ENCODE assay signal across 38 cellular contexts in genomic region chr6:163768905-163769304, GRCh38.
"Had no signal": no experiment of that assay in that cellular context is flagged by ENCODE, and none has a peak within 500 bp of the region (broad histone marks: within the 10 kb centered on the region; RNA-seq: fewer than 3 reads in every experiment).

No MANE protein-coding gene starts in this region.

- H3K27me3 ChIP-seq: adrenal gland, ascending aorta, body of pancreas, brain microvascular endothelial cell, breast epithelium, cardiac muscle cell, colonic mucosa had no signal

- H3K36me3 Mint-ChIP-seq: activated naive CD4-positive, alpha-beta T cell treated with anti-CD3 and anti-CD28 coated beads, Interleukin-2, amount 10 ng/mL, durations not matched to agents 7 days and 5 days; activated naive CD4-positive, alpha-beta T cell treated with anti-CD3 and anti-CD28 coated beads, Interleukin-2, amount 50 U/mL, for 24 hours; activated naive CD4-positive, alpha-beta T cell treated with anti-CD3 and anti-CD28 coated beads, Interleukin-2, amount 50 U/mL, for 72 hours; activated naive CD8-positive, alpha-beta T cell; activated naive CD8-positive, alpha-beta T cell treated with anti-CD3 and anti-CD28 coated beads for 36 hours; activated naive CD8-positive, alpha-beta T cell treated with anti-CD3 and anti-CD28 coated beads, Interleukin-2, amount 10 ng/mL, durations not matched to agents 7 days and 5 days had no signal

- FAIRE-seq: astrocyte, bronchial epithelial cell had no signal

- H3K9me3 Mint-ChIP-seq: activated naive CD4-positive, alpha-beta T cell treated with anti-CD3 and anti-CD28 coated beads, Interleukin-2, amount 10 ng/mL, durations not matched to agents 7 days and 5 days; activated naive CD4-positive, alpha-beta T cell treated with anti-CD3 and anti-CD28 coated beads, Interleukin-2, amount 50 U/mL, for 24 hours; activated naive CD8-positive, alpha-beta T cell treated with anti-CD3 and anti-CD28 coated beads for 36 hours; activated naive CD8-positive, alpha-beta T cell treated with anti-CD3 and anti-CD28 coated beads, Interleukin-2, amount 10 ng/mL, durations not matched to agents 7 days and 5 days; activated T-cell treated with anti-CD3 and anti-CD28 coated beads, Interleukin-2, amount 50 U/mL, for 4 hours; activated T-helper 1 cell treated with anti-CD3 and anti-CD28 coated beads, Interleukin-12 subunit alpha, Interleukin-12 subunit beta, Interleukin-2, Interleukin-4 antibody, amounts not matched to agents 30 ng/mL and 10 ng/mL and 1 ng/mL, durations not matched to agents 14 hours and 24 hours and 36 hours; activated T-helper 17 cell treated with anti-CD3 and anti-CD28 coated beads, Interleukin-2, amount 50 U/mL, for 72 hours; activated T-helper 2 cell treated with anti-CD3 and anti-CD28 coated beads, Interferon-gamma antibody, Interleukin-2, Interleukin-4, amounts not matched to agents 10 μg/mL and 5 μg/mL and 100 μg/mL, durations not matched to agents 14 hours and 24 hours and 36 hours; central memory CD8-positive, alpha-beta T cell had no signal

- H3K9me3 ChIP-seq: adrenal gland, ascending aorta, body of pancreas, breast epithelium, colonic mucosa had no signal

- H3K4me1 Mint-ChIP-seq: activated naive CD4-positive, alpha-beta T cell treated with anti-CD3 and anti-CD28 coated beads, Interleukin-2, amount 50 U/mL, for 24 hours; activated naive CD8-positive, alpha-beta T cell treated with anti-CD3 and anti-CD28 coated beads for 36 hours; activated naive CD8-positive, alpha-beta T cell treated with anti-CD3 and anti-CD28 coated beads, Interleukin-2, amount 10 ng/mL, durations not matched to agents 7 days and 5 days; activated naive CD8-positive, alpha-beta T cell treated with anti-CD3 and anti-CD28 coated beads, Interleukin-2, amount 50 U/mL, for 24 hours; activated T-helper 17 cell treated with anti-CD3 and anti-CD28 coated beads, Interleukin-2, amount 50 U/mL, for 72 hours; central memory CD8-positive, alpha-beta T cell had no signal

- H3K4me3 Mint-ChIP-seq: activated naive CD4-positive, alpha-beta T cell treated with anti-CD3 and anti-CD28 coated beads, Interleukin-2, amount 10 ng/mL, durations not matched to agents 7 days and 5 days; activated naive CD4-positive, alpha-beta T cell treated with anti-CD3 and anti-CD28 coated beads, Interleukin-2, amount 50 U/mL, for 24 hours; activated naive CD8-positive, alpha-beta T cell; activated naive CD8-positive, alpha-beta T cell treated with anti-CD3 and anti-CD28 coated beads for 36 hours; activated naive CD8-positive, alpha-beta T cell treated with anti-CD3 and anti-CD28 coated beads, Interleukin-2, amount 10 ng/mL, durations not matched to agents 7 days and 5 days; activated naive CD8-positive, alpha-beta T cell treated with anti-CD3 and anti-CD28 coated beads, Interleukin-2, amount 50 U/mL, for 24 hours; activated T-cell treated with anti-CD3 and anti-CD28 coated beads, Interleukin-2, amount 50 U/mL, for 4 hours; activated T-cell treated with anti-CD3 and anti-CD28 coated beads, Interleukin-2, amount 50 U/mL, for 72 hours; activated T-helper 1 cell treated with anti-CD3 and anti-CD28 coated beads, Interleukin-12 subunit alpha, Interleukin-12 subunit beta, Interleukin-2, Interleukin-4 antibody, amounts not matched to agents 30 ng/mL and 10 ng/mL and 1 ng/mL, durations not matched to agents 14 hours and 24 hours and 36 hours; activated T-helper 17 cell treated with anti-CD3 and anti-CD28 coated beads, Interleukin-2, amount 50 U/mL, for 72 hours; brain; central memory CD8-positive, alpha-beta T cell had no signal

- H3K27ac Mint-ChIP-seq: activated naive CD4-positive, alpha-beta T cell treated with anti-CD3 and anti-CD28 coated beads, Interleukin-2, amount 10 ng/mL, durations not matched to agents 7 days and 5 days; activated naive CD4-positive, alpha-beta T cell treated with anti-CD3 and anti-CD28 coated beads, Interleukin-2, amount 50 U/mL, for 24 hours; activated naive CD4-positive, alpha-beta T cell treated with anti-CD3 and anti-CD28 coated beads, Interleukin-2, amount 50 U/mL, for 72 hours; activated naive CD8-positive, alpha-beta T cell; activated naive CD8-positive, alpha-beta T cell treated with anti-CD3 and anti-CD28 coated beads for 36 hours; activated naive CD8-positive, alpha-beta T cell treated with anti-CD3 and anti-CD28 coated beads, Interleukin-2, amount 10 ng/mL, durations not matched to agents 7 days and 5 days; activated naive CD8-positive, alpha-beta T cell treated with anti-CD3 and anti-CD28 coated beads, Interleukin-2, amount 50 U/mL, for 24 hours; activated T-cell treated with anti-CD3 and anti-CD28 coated beads, Interleukin-2, amount 50 U/mL, for 72 hours; activated T-helper 1 cell treated with anti-CD3 and anti-CD28 coated beads, Interleukin-12 subunit alpha, Interleukin-12 subunit beta, Interleukin-2, Interleukin-4 antibody, amounts not matched to agents 30 ng/mL and 10 ng/mL and 1 ng/mL, durations not matched to agents 14 hours and 24 hours and 36 hours; activated T-helper 17 cell treated with anti-CD3 and anti-CD28 coated beads, Interleukin-2, amount 50 U/mL, for 72 hours; activated T-helper 2 cell treated with anti-CD3 and anti-CD28 coated beads, Interferon-gamma antibody, Interleukin-2, Interleukin-4, amounts not matched to agents 10 μg/mL and 5 μg/mL and 100 μg/mL, durations not matched to agents 14 hours and 24 hours and 36 hours; brain had no signal

- H3K4me1 ChIP-seq: adrenal gland, ascending aorta, body of pancreas, breast epithelium, colonic mucosa had no signal

- H3K4me3 ChIP-seq: adrenal gland, ascending aorta, body of pancreas, breast epithelium, cardiac muscle cell, colonic mucosa had no signal

- H3K36me3 ChIP-seq: adrenal gland, ascending aorta, brain microvascular endothelial cell, breast epithelium, cardiac muscle cell, colonic mucosa had no signal

- DNase-seq: activated effector memory CD4-positive, alpha-beta T cell treated with anti-CD3 and anti-CD28 coated beads, Interleukin-2, amount 50 U/mL, for 16 hours; activated effector memory CD4-positive, alpha-beta T cell treated with Interleukin-2 at 50 U/mL for 16 hours; activated gamma-delta T cell; activated gamma-delta T cell treated with Interleukin-2 at 50 U/mL for 16 hours; activated naive CD4-positive, alpha-beta T cell; activated naive CD4-positive, alpha-beta T cell treated with anti-CD3 and anti-CD28 coated beads, Interleukin-2, amount 10 ng/mL, durations not matched to agents 7 days and 5 days; activated naive CD4-positive, alpha-beta T cell treated with anti-CD3 and anti-CD28 coated beads, Interleukin-2, amount 50 U/mL, for 16 hours; activated naive CD4-positive, alpha-beta T cell treated with Interleukin-2 at 50 U/mL for 16 hours; activated naive CD8-positive, alpha-beta T cell treated with anti-CD3 and anti-CD28 coated beads for 36 hours; activated naive CD8-positive, alpha-beta T cell treated with anti-CD3 and anti-CD28 coated beads, Interleukin-2, amount 10 ng/mL, durations not matched to agents 7 days and 5 days; activated naive CD8-positive, alpha-beta T cell treated with anti-CD3 and anti-CD28 coated beads, Interleukin-2, amount 50 U/mL, for 24 hours; activated T-cell treated with anti-CD3 and anti-CD28 coated beads, Interleukin-2, amount 50 U/mL, for 4 hours; activated T-cell treated with anti-CD3 and anti-CD28 coated beads, Interleukin-2, amount 50 U/mL, for 48 hours; activated T-cell treated with anti-CD3 and anti-CD28 coated beads, Interleukin-2, amount 50 U/mL, for 72 hours; adrenal gland; amniotic stem cell; amygdala; anterior cingulate cortex; aorta; body of pancreas; brain microvascular endothelial cell; caudate nucleus; central memory CD4-positive, alpha-beta T cell; cerebellar nuclear complex; colonic mucosa had no signal

- H3K27ac ChIP-seq: adrenal gland, ascending aorta, body of pancreas, brain microvascular endothelial cell, breast epithelium, cardiac muscle cell, colonic mucosa had no signal

- ATAC-seq: activated naive CD4-positive, alpha-beta T cell treated with anti-CD3 and anti-CD28 coated beads, Interleukin-2, amount 50 U/mL, for 72 hours; activated naive CD8-positive, alpha-beta T cell treated with anti-CD3 and anti-CD28 coated beads, Interleukin-2, amount 50 U/mL, for 24 hours; activated T-cell treated with anti-CD3 and anti-CD28 coated beads, Interleukin-2, amount 50 U/mL, for 4 hours; activated T-cell treated with anti-CD3 and anti-CD28 coated beads, Interleukin-2, amount 50 U/mL, for 72 hours; activated T-helper 17 cell treated with anti-CD3 and anti-CD28 coated beads, Interleukin-2, amount 50 U/mL, for 72 hours; body of pancreas had no signal
